Comparison of ENCODE assay signal across 10 cellular contexts in the genomic region with DNA sequence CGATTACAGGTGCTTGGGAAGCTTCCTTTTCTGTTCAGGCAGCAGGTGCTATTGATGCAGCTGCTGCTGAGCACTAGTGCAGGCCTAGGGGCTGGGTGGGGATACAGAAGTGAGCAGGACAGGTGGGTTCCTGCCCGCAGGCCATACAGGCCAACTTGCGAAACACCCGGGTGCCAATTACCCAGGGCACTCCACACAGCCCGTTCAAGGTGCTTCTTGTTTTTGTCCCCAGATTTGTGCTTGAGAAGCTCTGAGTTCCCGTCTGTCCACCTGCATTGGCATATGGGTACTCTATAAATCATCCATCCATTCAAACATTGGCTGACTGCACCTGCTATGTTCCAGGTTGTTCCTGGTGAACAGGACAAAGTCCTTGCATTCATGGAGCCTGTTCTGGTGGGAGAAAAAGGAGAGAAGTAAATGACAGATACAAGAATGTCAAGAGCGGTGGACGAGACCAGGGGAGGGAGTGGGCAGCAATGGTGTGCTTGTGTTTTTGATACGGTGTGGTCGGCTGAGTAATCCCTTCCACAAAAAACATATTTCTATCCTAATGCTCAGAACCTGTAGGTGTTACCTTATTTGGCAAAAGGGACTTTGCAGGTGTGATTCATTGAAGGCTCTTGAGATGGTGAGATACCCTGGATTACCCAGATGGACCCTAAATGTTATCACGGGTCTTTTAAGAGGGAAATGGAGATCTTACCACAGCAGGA. TPM values are rescaled to one million over a fixed set of nuclear protein-coding genes. Genes with fewer than 3 reads are reported as not detected.
DNase-seq lines count a peak whose midpoint lies in the region; ATAC-seq and TF ChIP-seq lines count a peak whose summit lies in the region.
"Had no signal": no experiment of that assay in that cellular context is flagged by ENCODE, and none has a peak within 500 bp of the region (broad histone marks: within the 10 kb centered on the region; RNA-seq: fewer than 3 reads in every experiment).

No MANE protein-coding gene starts in this region.

- peak overlapping the region; percentile 82 to 89 for H3K27ac ChIP-seq in breast epithelium
- H3K27ac ChIP-seq in tibial artery, result peak overlapping the region; percentile 53 to 69
- H3K27ac ChIP-seq in tibial nerve, result peak overlapping the region in 1 of 4 donors; percentile 60

- H3K4me3 Mint-ChIP-seq in MCF 10A (ENCODE audit: unreplicated experiment), result no peak overlapping the region
- H3K4me3 Mint-ChIP-seq in stimulated activated effector memory CD8-positive, alpha-beta T cell treated with anti-CD3 and anti-CD28 coated beads, Interleukin-12 subunit alpha, Interleukin-12 subunit beta, amount 100 ng/mL, for 72 hours, result no peak overlapping the region

- peaks cover 37% of the 10 kb centered on the region for H3K36me3 Mint-ChIP-seq in MCF 10A (ENCODE audit: insufficient read depth, unreplicated experiment)
- no peaks in the 10 kb centered on the region for H3K36me3 Mint-ChIP-seq in stimulated activated effector memory CD8-positive, alpha-beta T cell treated with anti-CD3 and anti-CD28 coated beads, Interleukin-12 subunit alpha, Interleukin-12 subunit beta, amount 100 ng/mL, for 72 hours

- intact Hi-C loops in breast epithelium (cut with DNase I; ENCODE audit: low total_unique reads), result loop anchor here (2.0 kb wide), 1 partner anchor 72 kb away; no protein-coding TSS in a partner anchor
- intact Hi-C loops in MCF 10A (cut with micrococcal nuclease), result loop anchor here (5.0 kb wide), 1 partner anchor 44 kb away; no protein-coding TSS in a partner anchor
- intact Hi-C loops in left colon (cut with DNase I, micrococcal nuclease), result no loop called here
- intact Hi-C loops in tibial artery (cut with DNase I; ENCODE audit: low total_unique reads), result no loop called here

- H3K27ac Mint-ChIP-seq in MCF 10A (ENCODE audit: low read depth, unreplicated experiment), result no peak overlapping the region
- no peak overlapping the region for H3K27ac Mint-ChIP-seq in stimulated activated effector memory CD8-positive, alpha-beta T cell treated with anti-CD3 and anti-CD28 coated beads, Interleukin-12 subunit alpha, Interleukin-12 subunit beta, amount 100 ng/mL, for 72 hours
- H3K27ac Mint-ChIP-seq: activated T-helper 2 cell treated with anti-CD3 and anti-CD28 coated beads, Interferon-gamma antibody, Interleukin-2, Interleukin-4, amounts not matched to agents 10 μg/mL and 5 μg/mL and 100 μg/mL, durations not matched to agents 14 hours and 24 hours and 36 hours had no signal

- ATAC-seq in left colon (peak; percentile 80), GM19463 (IDR thresholded peaks at IDR 0.05; ENCODE audit: unreplicated experiment) (no peak)
- ATAC-seq in stimulated activated effector memory CD8-positive, alpha-beta T cell treated with anti-CD3 and anti-CD28 coated beads, Interleukin-12 subunit alpha, Interleukin-12 subunit beta, amount 100 ng/mL, for 72 hours, result no peak

- no peak overlapping the region for H3K4me3 ChIP-seq in breast epithelium
- no peak overlapping the region for H3K4me3 ChIP-seq in tibial artery
- H3K4me3 ChIP-seq in tibial nerve, result no peak overlapping the region

- H3K4me1 ChIP-seq in breast epithelium (peaks cover 6 to 18% of the 10 kb centered on the region in 2 donors), tibial artery (peaks cover 6 to 62% (median 44%) of the 10 kb centered on the region in 4 donors), tibial nerve (peaks cover 0 to 41% (median 19%) of the 10 kb centered on the region in 4 donors)

- H3K36me3 ChIP-seq in breast epithelium (no peaks in the 10 kb centered on the region), tibial artery (no peaks in the 10 kb centered on the region), tibial nerve (no peaks in the 10 kb centered on the region)

- TF ChIP-seq CTCF in breast epithelium (IDR thresholded peaks at IDR 0.05), result no peak
- TF ChIP-seq CTCF in MCF 10A (IDR thresholded peaks at IDR 0.05; ENCODE audit: unreplicated experiment), result no peak
- no peak for TF ChIP-seq CTCF in tibial artery (IDR thresholded peaks at IDR 0.05)
- TF ChIP-seq CTCF in tibial nerve (IDR thresholded peaks at IDR 0.05), result no peak

- H3K9me3 Mint-ChIP-seq in MCF 10A (ENCODE audit: unreplicated experiment), result no peaks in the 10 kb centered on the region
- H3K9me3 Mint-ChIP-seq in stimulated activated effector memory CD8-positive, alpha-beta T cell treated with anti-CD3 and anti-CD28 coated beads, Interleukin-12 subunit alpha, Interleukin-12 subunit beta, amount 100 ng/mL, for 72 hours, result no peaks in the 10 kb centered on the region
- H3K9me3 Mint-ChIP-seq: activated T-helper 2 cell treated with anti-CD3 and anti-CD28 coated beads, Interferon-gamma antibody, Interleukin-2, Interleukin-4, amounts not matched to agents 10 μg/mL and 5 μg/mL and 100 μg/mL, durations not matched to agents 14 hours and 24 hours and 36 hours had no signal

- H3K9me3 ChIP-seq in breast epithelium (no peaks in the 10 kb centered on the region), tibial artery (no peaks in the 10 kb centered on the region), tibial nerve (peaks cover 0 to 9% (median 0%) of the 10 kb centered on the region in 4 donors)

- DNase-seq in breast epithelium (ENCODE audit: low spot score in 2 of 2) (no peak), MCF 10A (ENCODE audit: unreplicated experiment) (no peak), NCI-H774 (lab: John Stamatoyannopoulos, UW) (peak; percentile 88), left colon (peak; percentile 47 to 65), tibial artery (no peak), tibial nerve (ENCODE audit: low spot score in 2 of 2) (no peak)
- no peak for DNase-seq in stimulated activated effector memory CD8-positive, alpha-beta T cell treated with anti-CD3 and anti-CD28 coated beads, Interleukin-12 subunit alpha, Interleukin-12 subunit beta, amount 100 ng/mL, for 72 hours (ENCODE audit: low spot score in 2 of 2)
- DNase-seq: retina had no signal

- no peak for TF ChIP-seq EP300 in tibial nerve (IDR thresholded peaks at IDR 0.05)

- TF ChIP-seq POLR2A in breast epithelium (IDR thresholded peaks at IDR 0.05) (no peak), tibial nerve (IDR thresholded peaks at IDR 0.05) (no peak)

- POLR2A ChIA-PET in MCF 10A (lab: Yijun Ruan, JAX), result interaction anchor here (0.7 kb wide), 1 partner anchor 50 kb away, joined by 4 read pairs; no protein-coding TSS in a partner anchor

- no TSS peak for BruUV-seq in MCF 10A (replicated peaks; lab: Mats Ljungman, UMichigan)

- H3K27me3 ChIP-seq in breast epithelium (no peaks in the 10 kb centered on the region), tibial artery (no peaks in the 10 kb centered on the region), tibial nerve (no peaks in the 10 kb centered on the region)

- WGBS in tibial nerve, 2 donors, result 86 to 90% methylated on average over 11 of the region's 11 CpGs

- H3K4me1 Mint-ChIP-seq in MCF 10A (ENCODE audit: insufficient read depth, unreplicated experiment), result peaks cover 50% of the 10 kb centered on the region
- no peaks in the 10 kb centered on the region for H3K4me1 Mint-ChIP-seq in stimulated activated effector memory CD8-positive, alpha-beta T cell treated with anti-CD3 and anti-CD28 coated beads, Interleukin-12 subunit alpha, Interleukin-12 subunit beta, amount 100 ng/mL, for 72 hours

- CTCF ChIA-PET in MCF 10A (lab: Yijun Ruan, JAX), result interaction anchor here (0.6 kb wide), 1 partner anchor 19 kb away, joined by 3 read pairs; no protein-coding TSS in a partner anchor

- no peaks in the 10 kb centered on the region for H3K27me3 Mint-ChIP-seq in MCF 10A (ENCODE audit: insufficient read depth, unreplicated experiment)

RNA-seq across cellular contexts. Expression of gene SH3BP4, which starts 31.4 kb away (rescaled TPM):
- total RNA-seq in breast epithelium (10 to 100 TPM; 28.5 to 73.6 (median 44.2) TPM), MCF 10A (2022) (57.6 and 59.7 TPM in 2 replicates), left colon (10 to 100 TPM; 26.0 to 41.8 TPM), tibial nerve (10 to 100 TPM; 19.2 to 31.8 (median 24.3) TPM)

Comparison
In these comparisons a context has a peak if more than half of its experiments do, and no peak if none do; other contexts are left out.
1. DNase-seq: peak in NCI-H774 (single experiment) and left colon (2 of 2); none in breast epithelium (0 of 2), MCF 10A (single experiment), tibial artery (0 of 2), tibial nerve (0 of 2) and stimulated activated effector memory CD8-positive, alpha-beta T cell treated with anti-CD3 and anti-CD28 coated beads, Interleukin-12 subunit alpha, Interleukin-12 subunit beta, amount 100 ng/mL, for 72 hours (0 of 2).
2. intact Hi-C loops: an anchor here in breast epithelium (2.0 kb wide) and MCF 10A (5.0 kb wide); none called in left colon and tibial artery.